Comparison of ENCODE assay signal across 10 cellular contexts in the genomic region with DNA sequence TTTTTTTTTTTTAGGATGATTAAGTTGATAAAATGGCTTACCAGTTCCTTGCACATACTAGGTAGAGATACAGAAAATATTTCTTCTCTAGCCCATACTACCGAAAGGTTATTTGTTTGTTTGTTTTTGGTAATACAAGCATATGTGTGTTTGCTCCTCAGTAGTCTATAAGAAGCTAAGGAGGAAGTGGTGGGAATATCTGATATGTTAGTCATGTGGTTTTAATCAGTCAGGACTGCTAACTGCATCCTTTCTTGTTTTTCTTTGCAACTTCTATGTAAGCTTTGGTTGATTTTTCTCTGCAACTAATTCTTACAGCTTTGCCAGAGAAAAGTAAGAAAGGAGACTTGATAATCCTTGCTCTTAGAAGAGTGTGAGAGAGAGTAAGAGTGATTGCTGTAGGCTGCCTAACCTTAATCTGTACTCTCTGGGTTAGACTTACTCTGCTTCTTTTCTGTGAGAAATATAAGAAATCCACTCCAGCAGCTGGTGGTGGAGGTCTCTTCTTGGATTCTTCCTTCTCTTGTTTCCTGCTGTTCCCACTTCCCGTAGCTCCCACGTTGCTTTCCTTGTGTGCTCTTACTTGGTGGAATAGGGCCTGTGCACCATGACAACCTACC. TPM values are rescaled to one million over a fixed set of nuclear protein-coding genes. Genes with fewer than 3 reads are reported as not detected.
DNase-seq lines count a peak whose midpoint lies in the region; ATAC-seq lines count a peak whose summit lies in the region.
"Had no signal": no experiment of that assay in that cellular context is flagged by ENCODE, and none has a peak within 500 bp of the region (broad histone marks: within the 10 kb centered on the region; RNA-seq: fewer than 3 reads in every experiment).

No MANE protein-coding gene starts in this region.

- in situ Hi-C loops in ACHN (cut with HindIII; ENCODE audit: low pct_ligation_motif_present, low pct_unique_long_range_greater_than_20kb, low sequenced_read_pairs) = no loop called here

- no peak overlapping the region for H3K4me3 ChIP-seq in Jurkat, Clone E6-1 (ENCODE audit: low read length)

- peak; percentile 56 for DNase-seq in ACHN
- DNase-seq in Jurkat, Clone E6-1 (ENCODE audit: low read depth, low spot score) = peak; percentile 64
- DNase-seq in amniotic stem cell (lab: John Stamatoyannopoulos, UW) = peak; percentile 17
- DNase-seq in glomerular visceral epithelial cell (ENCODE audit: extremely low spot score) = peak; percentile 46
- DNase-seq in effector CD4-positive, alpha-beta T cell = no peak
- no peak for DNase-seq in NCI-H510A (lab: John Stamatoyannopoulos, UW)
- no peak for DNase-seq in GF-D8 (lab: John Stamatoyannopoulos, UW)
- DNase-seq: NCI-H1694 treated with DMSO at 0.1 percent for 48 hours, Right ventricle myocardium superior had no signal

- no peak for ATAC-seq in HG03342 (IDR thresholded peaks at IDR 0.05; ENCODE audit: unreplicated experiment)

RNA-seq across cellular contexts. Expression of gene SEPTIN11, which starts 28.3 kb away (rescaled TPM):
- polyA plus RNA-seq in Jurkat, Clone E6-1 (2012; ENCODE audit: insufficient read depth, insufficient read length) = 40.0 TPM

Comparison
In these comparisons a context has a peak if more than half of its experiments do, and no peak if none do; other contexts are left out.
1. DNase-seq: peak in ACHN (single experiment), Jurkat, Clone E6-1 (single experiment), amniotic stem cell (single experiment) and glomerular visceral epithelial cell (single experiment); none in effector CD4-positive, alpha-beta T cell (single experiment), NCI-H510A (single experiment) and GF-D8 (single experiment).